8 cellular contexts compared by ENCODE assay signal in genomic region chrX:148049441-148049840, GRCh38.
DNase-seq lines count a peak whose midpoint lies in the region; ATAC-seq, FAIRE-seq and TF ChIP-seq lines count a peak whose summit lies in the region.

No MANE protein-coding gene starts in this region.

- in situ Hi-C loops in KBM-7 (cut with MboI; ENCODE audit: low pct_unique_long_range_greater_than_20kb, low sequenced_read_pairs) (no loop called here), SK-MEL-5 (cut with HindIII; ENCODE audit: low pct_unique_long_range_greater_than_20kb, low sequenced_read_pairs) (no loop called here)

- ATAC-seq in activated CD8-positive, alpha-beta T cell treated with anti-CD3 and anti-CD28 coated beads for 36 hours, result no peak
- no peak for ATAC-seq in activated CD8-positive, alpha-beta T cell treated with anti-CD3 and anti-CD28 coated beads, Interleukin-2, amount 10 ng/mL, durations not matched to agents 7 days and 5 days
- ATAC-seq in omental fat pad (ENCODE audit: low FRiP score), result no peak

- no peak overlapping the region for H3K4me3 Mint-ChIP-seq in activated CD8-positive, alpha-beta T cell treated with anti-CD3 and anti-CD28 coated beads for 36 hours
- no peak overlapping the region for H3K4me3 Mint-ChIP-seq in activated CD8-positive, alpha-beta T cell treated with anti-CD3 and anti-CD28 coated beads, Interleukin-2, amount 10 ng/mL, durations not matched to agents 7 days and 5 days

- CTCF ChIA-PET in activated CD8-positive, alpha-beta T cell treated with anti-CD3 and anti-CD28 coated beads for 36 hours (lab: Charles Lee), result interaction anchor here (1.2 to 1.8 kb wide), 2 partner anchors 1238 to 1421 kb away, joined by 5 read pairs; no protein-coding TSS in a partner anchor
- CTCF ChIA-PET in activated CD8-positive, alpha-beta T cell treated with anti-CD3 and anti-CD28 coated beads, Interleukin-2, amount 10 ng/mL, durations not matched to agents 7 days and 5 days (lab: Charles Lee), result interaction anchor here (1.4 kb wide), 1 partner anchor 43 kb away, joined by 3 read pairs; no protein-coding TSS in a partner anchor

- TF ChIP-seq CTCF in activated CD8-positive, alpha-beta T cell treated with anti-CD3 and anti-CD28 coated beads for 36 hours (IDR thresholded peaks at IDR 0.05), result peak; percentile 48
- no peak for TF ChIP-seq CTCF in omental fat pad (IDR thresholded peaks at IDR 0.05)

- no peak for FAIRE-seq in urothelium cell line (lab: Jason Lieb, UNC)

- H3K27ac Mint-ChIP-seq in activated CD8-positive, alpha-beta T cell treated with anti-CD3 and anti-CD28 coated beads for 36 hours, result no peak overlapping the region
- H3K27ac Mint-ChIP-seq in activated CD8-positive, alpha-beta T cell treated with anti-CD3 and anti-CD28 coated beads, Interleukin-2, amount 10 ng/mL, durations not matched to agents 7 days and 5 days, result no peak overlapping the region

- H3K9me3 Mint-ChIP-seq in activated CD8-positive, alpha-beta T cell treated with anti-CD3 and anti-CD28 coated beads for 36 hours, result no peaks in the 10 kb centered on the region
- H3K9me3 Mint-ChIP-seq in activated CD8-positive, alpha-beta T cell treated with anti-CD3 and anti-CD28 coated beads, Interleukin-2, amount 10 ng/mL, durations not matched to agents 7 days and 5 days (ENCODE audit: insufficient read depth), result no peaks in the 10 kb centered on the region

- no peaks in the 10 kb centered on the region for H3K4me1 Mint-ChIP-seq in activated CD8-positive, alpha-beta T cell treated with anti-CD3 and anti-CD28 coated beads for 36 hours (ENCODE audit: low read depth)
- H3K4me1 Mint-ChIP-seq in activated CD8-positive, alpha-beta T cell treated with anti-CD3 and anti-CD28 coated beads, Interleukin-2, amount 10 ng/mL, durations not matched to agents 7 days and 5 days (ENCODE audit: low read depth), result no peaks in the 10 kb centered on the region

- no peak for DNase-seq in activated CD8-positive, alpha-beta T cell treated with anti-CD3 and anti-CD28 coated beads for 36 hours
- no peak for DNase-seq in activated CD8-positive, alpha-beta T cell treated with anti-CD3 and anti-CD28 coated beads, Interleukin-2, amount 10 ng/mL, durations not matched to agents 7 days and 5 days
- DNase-seq in KBM-7 (peak; percentile 70), SK-MEL-5 (ENCODE audit: low read depth, low spot score) (peak; percentile 52), glomerular visceral epithelial cell (ENCODE audit: extremely low spot score) (peak; percentile 20), urothelium cell line (ENCODE audit: low spot score) (peak; percentile 1), omental fat pad (ENCODE audit: low spot score) (no peak), T-helper 9 cell (no peak)

- intact Hi-C loops in activated CD8-positive, alpha-beta T cell treated with anti-CD3 and anti-CD28 coated beads for 36 hours (cut with micrococcal nuclease), result loop anchor here (10.0 kb wide), 2 partner anchors 1235 to 1415 kb away; no protein-coding TSS in a partner anchor

- no peaks in the 10 kb centered on the region for H3K36me3 Mint-ChIP-seq in activated CD8-positive, alpha-beta T cell treated with anti-CD3 and anti-CD28 coated beads for 36 hours (ENCODE audit: low read depth)
- H3K36me3 Mint-ChIP-seq in activated CD8-positive, alpha-beta T cell treated with anti-CD3 and anti-CD28 coated beads, Interleukin-2, amount 10 ng/mL, durations not matched to agents 7 days and 5 days (ENCODE audit: low read depth), result no peaks in the 10 kb centered on the region

- H3K27me3 Mint-ChIP-seq in activated CD8-positive, alpha-beta T cell treated with anti-CD3 and anti-CD28 coated beads for 36 hours, result no peaks in the 10 kb centered on the region
- no peaks in the 10 kb centered on the region for H3K27me3 Mint-ChIP-seq in activated CD8-positive, alpha-beta T cell treated with anti-CD3 and anti-CD28 coated beads, Interleukin-2, amount 10 ng/mL, durations not matched to agents 7 days and 5 days (ENCODE audit: low read depth)

- POLR2A ChIA-PET in activated CD8-positive, alpha-beta T cell treated with anti-CD3 and anti-CD28 coated beads for 36 hours (lab: Charles Lee), result no interaction called here
- POLR2A ChIA-PET in activated CD8-positive, alpha-beta T cell treated with anti-CD3 and anti-CD28 coated beads, Interleukin-2, amount 10 ng/mL, durations not matched to agents 7 days and 5 days (lab: Charles Lee), result no interaction called here

Comparison
In these comparisons a context has a peak if more than half of its experiments do, and no peak if none do; other contexts are left out.
1. DNase-seq: peak in KBM-7 (single experiment), SK-MEL-5 (single experiment), glomerular visceral epithelial cell (single experiment) and urothelium cell line (single experiment); none in activated CD8-positive, alpha-beta T cell treated with anti-CD3 and anti-CD28 coated beads for 36 hours (single experiment), activated CD8-positive, alpha-beta T cell treated with anti-CD3 and anti-CD28 coated beads, Interleukin-2, amount 10 ng/mL, durations not matched to agents 7 days and 5 days (single experiment), omental fat pad (single experiment) and T-helper 9 cell (single experiment).